In genomic region chr4:38188631-38189101, GRCh38 we compare ENCODE assay signal across 1 cellular context.
TF ChIP-seq lines count a peak whose summit lies in the region.

No MANE protein-coding gene starts in this region.

TF ChIP-seq in IMR-90, 13 proteins besides CTCF, POLR2A, EP300 and RAD21 (continued from another document):
- TF ChIP-seq USF2 (IDR thresholded peaks at IDR 0.05; ENCODE audit: low read depth, low read length) (no peak), NFE2L2 (IDR thresholded peaks at IDR 0.05; ENCODE audit: low read depth, low read length) (no peak), SMC3 (IDR thresholded peaks at IDR 0.05; ENCODE audit: low read depth, low read length) (no peak), BHLHE40 (IDR thresholded peaks at IDR 0.05; ENCODE audit: low read depth, low read length) (no peak), ELK1 (IDR thresholded peaks at IDR 0.05; ENCODE audit: borderline replicate concordance, low read depth, low read length) (no peak), CEBPB (IDR thresholded peaks at IDR 0.05; ENCODE audit: low read depth, low read length) (no peak), MAFK (IDR thresholded peaks at IDR 0.05; ENCODE audit: low read depth, low read length) (no peak), FOS (IDR thresholded peaks at IDR 0.05; ENCODE audit: low read depth, low read length) (no peak)
TF ChIP-seq in IMR-90: peak in this region for 0.
